8 cellular contexts compared by ENCODE assay signal in genomic region chr14:34713681-34714319, GRCh38. TPM values are rescaled to one million over a fixed set of nuclear protein-coding genes. Genes with fewer than 3 reads are reported as not detected.
A peak's percentile ranks its signal among the peaks of the same experiment; 100 is the strongest.
DNase-seq lines count a peak whose midpoint lies in the region; ATAC-seq and TF ChIP-seq lines count a peak whose summit lies in the region.

No MANE protein-coding gene starts in this region.

- peak overlapping the region; percentile 84 for H3K9ac ChIP-seq in PC-3 (ENCODE audit: low read length)
- H3K9ac ChIP-seq in iPS-15b (ENCODE audit: low read depth, low read length), result peak overlapping the region; percentile 80

- peak; percentile 58 to 87 for TF ChIP-seq POLR2A in gastrocnemius medialis (IDR thresholded peaks at IDR 0.05)

- no peaks in the 10 kb centered on the region for H3K27me3 ChIP-seq in PC-3 (ENCODE audit: low read length)
- peaks cover 10% of the 10 kb centered on the region for H3K27me3 ChIP-seq in iPS-15b (ENCODE audit: control insufficient read depth, insufficient read depth, low read length)
- H3K27me3 ChIP-seq in gastrocnemius medialis, result no peaks in the 10 kb centered on the region

- H3K9me2 ChIP-seq in PC-3 (replicated peaks; ENCODE audit: low read length), result no peaks in the 10 kb centered on the region

- TF ChIP-seq CTCF in PC-3 (conservative IDR thresholded peaks at IDR 0.05; ENCODE audit: low read depth, low read length), result no peak
- TF ChIP-seq CTCF in astrocyte of the spinal cord (IDR thresholded peaks at IDR 0.05; ENCODE audit: low read depth, low read length), result no peak
- TF ChIP-seq CTCF in gastrocnemius medialis (IDR thresholded peaks at IDR 0.05 in 4 of 5, conservative IDR thresholded peaks at IDR 0.05 in 1 of 5), result no peak

- ATAC-seq in HG02678 (IDR thresholded peaks at IDR 0.05; ENCODE audit: unreplicated experiment), result peak; percentile 2
- ATAC-seq in PC-3, result peak; percentile 41
- peak; percentile 83 to 85 for ATAC-seq in gastrocnemius medialis

- in situ Hi-C loops in astrocyte of the spinal cord (cut with HindIII; ENCODE audit: low sequenced_read_pairs) (no loop called here), gastrocnemius medialis (cut with MboI; ENCODE audit: low sequenced_read_pairs in 4 of 4) (loop anchor here in 1 of 4 donors (25.0 kb wide), 1 partner anchor 699 kb away; the partner anchor contains the start of gene NFKBIA)

- H4K20me1 ChIP-seq in PC-3 (ENCODE audit: low read length), result peaks cover 5% of the 10 kb centered on the region; the same call in 1 of the 2 replicates

- H3K36me3 ChIP-seq in PC-3 (ENCODE audit: low read depth, low read length) (peaks cover 8% of the 10 kb centered on the region; the same call in 1 of the 2 replicates), iPS-15b (ENCODE audit: control insufficient read depth, insufficient read depth, low read length) (no peaks in the 10 kb centered on the region), gastrocnemius medialis (peaks cover 0 to 10% of the 10 kb centered on the region in 2 donors)

- H3F3A ChIP-seq in PC-3 (ENCODE audit: low read length, unreplicated experiment), result no peaks in the 10 kb centered on the region

- peaks cover 33% of the 10 kb centered on the region for H3K4me1 ChIP-seq in PC-3 (ENCODE audit: insufficient read depth, low read length)
- no peaks in the 10 kb centered on the region for H3K4me1 ChIP-seq in iPS-15b (ENCODE audit: control insufficient read depth, insufficient read depth, low read length)
- peaks cover 41 to 52% of the 10 kb centered on the region in 2 donors for H3K4me1 ChIP-seq in gastrocnemius medialis

- H3K4me2 ChIP-seq in PC-3 (ENCODE audit: low read length), result peak overlapping the region; percentile 78

- POLR2A ChIA-PET in PC-3 (lab: Charles Lee; ENCODE audit: unreplicated experiment), result interaction anchor here (0.6 to 2.2 kb wide), 2 partner anchors 14 to 446 kb away, joined by 6 to 17 read pairs; no protein-coding TSS in a partner anchor

- CTCF ChIA-PET in PC-3 (lab: Charles Lee), result interaction anchor here (1.2 kb wide), 1 partner anchor 9 kb away, joined by 4 read pairs; no protein-coding TSS in a partner anchor

- H2AFZ ChIP-seq in PC-3 (ENCODE audit: low read length), result peak overlapping the region; percentile 84

- peak overlapping the region; percentile 51 for H3K27ac ChIP-seq in PC-3 (ENCODE audit: low read length)
- peak overlapping the region; percentile 96 to 100 (median 98) for H3K27ac ChIP-seq in gastrocnemius medialis

- H3K9me3 ChIP-seq in PC-3 (ENCODE audit: low read length) (no peaks in the 10 kb centered on the region), iPS-15b (ENCODE audit: control insufficient read depth, insufficient read depth, low read length) (no peaks in the 10 kb centered on the region), gastrocnemius medialis (no peaks in the 10 kb centered on the region)

- H3K79me2 ChIP-seq in PC-3 (ENCODE audit: low read length), result peaks cover 36% of the 10 kb centered on the region

- intact Hi-C loops in PC-3 (cut with micrococcal nuclease), result loop anchor here (1.0 kb wide), 1 partner anchor 13 kb away; no protein-coding TSS in a partner anchor
- intact Hi-C loops in gastrocnemius medialis (cut with DNase I; ENCODE audit: low total_unique reads), result loop anchor here (2.0 to 10.0 kb wide), 7 partner anchors 35 to 691 kb away; partner anchors contain the start of genes EAPP, NFKBIA, PPP2R3C and PRORP

- DNase-seq in NCI-H1092 treated with DMSO at 0.1 percent for 48 hours (lab: John Stamatoyannopoulos, UW), result peak; percentile 65
- no peak for DNase-seq in NCI-H1092 (lab: John Stamatoyannopoulos, UW)
- peak; percentile 68 for DNase-seq in PC-3
- DNase-seq in astrocyte of the spinal cord (ENCODE audit: low read depth, low spot score), result peak; percentile 77
- DNase-seq in gastrocnemius medialis, result peak; percentile 52 to 57
- no peak for DNase-seq in NCI-H128 (lab: John Stamatoyannopoulos, UW; ENCODE audit: unreplicated experiment)

- peak overlapping the region; percentile 89 for H3K4me3 ChIP-seq in PC-3 (ENCODE audit: low read length)
- H3K4me3 ChIP-seq in astrocyte of the spinal cord (ENCODE audit: low read depth, low read length), result peak overlapping the region; percentile 84
- H3K4me3 ChIP-seq in iPS-15b (ENCODE audit: low read depth, low read length), result peak overlapping the region; percentile 85
- H3K4me3 ChIP-seq in gastrocnemius medialis, result peak overlapping the region; percentile 74 to 97 (median 94)

- TSS peak; percentile 66 for BruUV-seq in PC-3 (replicated peaks; lab: Mats Ljungman, UMichigan)

RNA-seq across cellular contexts. Expression of gene CFL2, which starts 0.6 kb away (rescaled TPM):
- total RNA-seq in PC-3 (2014; rRNA removed) (88.4 and 98.0 TPM in 2 replicates), gastrocnemius medialis (100 to 1,000 TPM; 331 to 434 (median 371) TPM)

Comparison
In these comparisons a context has a peak if more than half of its experiments do, and no peak if none do; other contexts are left out.
1. DNase-seq: peak in NCI-H1092 treated with DMSO at 0.1 percent for 48 hours (single experiment), PC-3 (single experiment), astrocyte of the spinal cord (single experiment) and gastrocnemius medialis (2 of 2); none in NCI-H1092 (single experiment) and NCI-H128 (single experiment).
2. ATAC-seq: peak in every context shown above with its lines; median percentile 84 in gastrocnemius medialis; 41 in PC-3; 2 in HG02678.
3. Peak in every context shown above with its lines, with median percentiles within 50 percentile points of each other: H3K4me3 ChIP-seq.